16 cellular contexts compared by ENCODE assay signal in genomic region chr10:28089467-28089866, GRCh38.
A peak's percentile ranks its signal among the peaks of the same experiment; 100 is the strongest.
DNase-seq lines count a peak whose midpoint lies in the region; ATAC-seq, FAIRE-seq and TF ChIP-seq lines count a peak whose summit lies in the region.
"Had no signal": no experiment of that assay in that cellular context is flagged by ENCODE, and none has a peak within 500 bp of the region (broad histone marks: within the 10 kb centered on the region; RNA-seq: fewer than 3 reads in every experiment).

No MANE protein-coding gene starts in this region.

- H3K4me3 ChIP-seq in AG10803 (ENCODE audit: low read length) (no peak overlapping the region), astrocyte of the spinal cord (ENCODE audit: low read depth, low read length) (no peak overlapping the region)
- H3K4me3 ChIP-seq: gastrocnemius medialis, Peyer's patch, stomach had no signal

- in situ Hi-C loops in astrocyte of the spinal cord (cut with HindIII; ENCODE audit: low sequenced_read_pairs) = no loop called here

- peak; percentile 70 for DNase-seq in AG10803 (ENCODE audit: low read depth)
- peak; percentile 57 for DNase-seq in HTR-8/SVneo (ENCODE audit: insufficient read length, low spot score)
- peak; percentile 93 for DNase-seq in astrocyte of the spinal cord (ENCODE audit: low read depth, low spot score)
- DNase-seq in kidney tubule cell (ENCODE audit: low spot score) = peak; percentile 84
- no peak for DNase-seq in activated CD8-positive, alpha-beta memory T cell treated with anti-CD3 and anti-CD28 coated beads for 24 hours
- no peak for DNase-seq in NCI-H1105 (lab: John Stamatoyannopoulos, UW)
- no peak for DNase-seq in NCI-H187 (lab: John Stamatoyannopoulos, UW)
- DNase-seq: Caco-2; central memory CD4-positive, alpha-beta T cell; gastrocnemius medialis; nucleus accumbens; Peyer's patch; stimulated activated CD4-positive, alpha-beta T cell treated with anti-CD3 and anti-CD28 coated beads, Interleukin-4, amount 100 ng/mL, for 1 hour; stomach; T-helper 9 cell had no signal

- ATAC-seq in GM19328 (IDR thresholded peaks at IDR 0.05; ENCODE audit: unreplicated experiment) = no peak
- ATAC-seq: gastrocnemius medialis had no signal

- no peak for TF ChIP-seq CTCF in AG10803 (conservative IDR thresholded peaks at IDR 0.05; ENCODE audit: low read length)
- TF ChIP-seq CTCF in astrocyte of the spinal cord (IDR thresholded peaks at IDR 0.05; ENCODE audit: low read depth, low read length) = no peak

- no peak for FAIRE-seq in HTR-8/SVneo (lab: Jason Lieb, UNC)

Comparison
In these comparisons a context has a peak if more than half of its experiments do, and no peak if none do; other contexts are left out.
1. DNase-seq: peak in AG10803 (single experiment), HTR-8/SVneo (single experiment), astrocyte of the spinal cord (single experiment) and kidney tubule cell (single experiment); none in activated CD8-positive, alpha-beta memory T cell treated with anti-CD3 and anti-CD28 coated beads for 24 hours (single experiment), NCI-H1105 (single experiment) and NCI-H187 (0 of 2).